20 cellular contexts compared by ENCODE assay signal in the genomic region with DNA sequence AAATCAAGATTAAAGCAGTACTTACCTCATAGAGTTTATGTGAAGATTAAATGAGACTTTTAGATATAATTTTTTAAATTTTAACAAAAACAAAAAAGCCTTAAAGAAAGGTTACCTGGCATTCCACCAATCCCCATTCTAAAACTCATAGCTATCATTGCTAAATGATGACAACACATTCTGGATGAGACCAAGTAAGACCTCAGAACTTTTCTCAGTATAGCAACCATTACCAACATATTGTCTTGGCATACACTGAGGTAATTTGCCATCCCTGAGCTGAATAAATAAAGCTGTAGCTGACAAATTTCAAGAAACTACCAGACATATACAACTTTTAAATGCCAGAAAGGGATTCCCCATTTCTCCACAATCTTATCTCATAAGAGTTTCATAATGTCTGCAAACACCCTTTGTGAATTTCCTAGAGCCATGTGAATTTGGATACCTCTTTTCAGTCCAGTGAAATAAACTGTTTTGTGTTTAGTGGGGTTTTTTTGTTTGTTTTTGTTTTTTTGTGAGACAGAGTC. TPM values are rescaled to one million over a fixed set of nuclear protein-coding genes. Genes with fewer than 3 reads are reported as not detected.
"Had no signal": no experiment of that assay in that cellular context is flagged by ENCODE, and none has a peak within 500 bp of the region (broad histone marks: within the 10 kb centered on the region; RNA-seq: fewer than 3 reads in every experiment).

No MANE protein-coding gene starts in this region.

- H3K27me3 ChIP-seq: esophagus squamous epithelium, foreskin keratinocyte, left lung, thyroid gland had no signal

- ATAC-seq: activated CD8-positive, alpha-beta T cell treated with anti-CD3 and anti-CD28 coated beads, Interleukin-2, amount 10 ng/mL, durations not matched to agents 7 days and 5 days; activated naive CD8-positive, alpha-beta T cell treated with anti-CD3 and anti-CD28 coated beads, Interleukin-2, amount 50 U/mL, for 24 hours; foreskin keratinocyte; left lung; sciatic nerve had no signal

- H3K27ac ChIP-seq: esophagus squamous epithelium, foreskin keratinocyte, left lung had no signal

- H3K9me3 ChIP-seq: esophagus squamous epithelium, left lung, thyroid gland had no signal

- H3K4me1 ChIP-seq: esophagus squamous epithelium, foreskin keratinocyte had no signal

- DNase-seq: activated CD4-positive, alpha-beta T cell treated with anti-CD3 and anti-CD28 coated beads, Interleukin-2, amount 10 ng/mL, durations not matched to agents 7 days and 5 days; activated CD8-positive, alpha-beta T cell treated with anti-CD3 and anti-CD28 coated beads, Interleukin-2, amount 10 ng/mL, durations not matched to agents 7 days and 5 days; activated gamma-delta T cell; activated naive CD4-positive, alpha-beta T cell treated with anti-CD3 and anti-CD28 coated beads, Interleukin-2, amount 50 U/mL, for 16 hours; activated naive CD8-positive, alpha-beta T cell treated with anti-CD3 and anti-CD28 coated beads, Interleukin-2, amount 50 U/mL, for 24 hours; anterior cingulate cortex; endodermal cell; esophagus squamous epithelium; foreskin keratinocyte; left lung; naive B cell; nucleus accumbens; posterior cingulate gyrus; stimulated activated CD4-positive, alpha-beta T cell treated with anti-CD3 and anti-CD28 coated beads, Interleukin-4, amount 100 ng/mL, for 1 hour; stimulated activated naive CD4-positive, alpha-beta T cell treated with Interleukin-2 at 50 U/mL for 16 hours; thyroid gland had no signal

- H3K36me3 ChIP-seq: esophagus squamous epithelium, left lung, thyroid gland had no signal

- H3K4me3 ChIP-seq: coronary artery, esophagus squamous epithelium, left lung, lung, smooth muscle cell, thyroid gland had no signal

RNA-seq across cellular contexts. Expression of gene RANBP3L, which starts 29.5 kb away (rescaled TPM):
- polyA plus RNA-seq: foreskin keratinocyte had no signal
